Comparison of ENCODE assay signal across 9 cellular contexts in the genomic region with DNA sequence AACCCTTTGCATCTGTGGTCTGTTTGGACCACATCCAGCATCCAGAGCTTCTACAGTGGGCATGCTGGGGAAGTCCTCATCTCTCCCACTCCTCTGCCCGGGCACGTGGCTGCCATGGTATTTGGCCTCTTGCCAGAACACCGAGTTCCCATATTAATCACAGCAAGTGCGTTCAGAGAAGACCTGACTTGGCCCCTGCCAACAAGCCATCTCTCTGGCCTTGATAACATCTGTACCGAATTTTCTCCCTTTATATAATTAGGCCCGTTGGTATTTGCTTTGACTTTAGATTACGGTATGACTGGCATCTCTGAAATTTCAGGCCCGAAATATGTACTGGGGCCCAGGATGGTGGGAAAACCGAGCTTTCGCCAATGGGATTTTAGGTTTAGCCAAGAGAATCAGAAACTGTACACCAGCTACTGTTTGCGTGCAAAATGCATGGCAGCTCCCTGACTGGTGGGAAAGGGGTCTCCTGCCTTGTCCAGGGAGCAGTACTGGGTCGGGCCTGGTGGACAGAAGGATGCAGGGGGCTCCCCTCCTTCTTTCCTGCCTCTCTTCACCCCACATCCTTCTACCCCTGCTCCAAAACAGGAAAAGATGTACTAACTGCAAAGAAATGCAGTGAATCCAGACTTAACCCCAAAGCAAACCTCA.
DNase-seq lines count a peak whose midpoint lies in the region; ATAC-seq, FAIRE-seq and TF ChIP-seq lines count a peak whose summit lies in the region.
"Had no signal": no experiment of that assay in that cellular context is flagged by ENCODE, and none has a peak within 500 bp of the region (broad histone marks: within the 10 kb centered on the region; RNA-seq: fewer than 3 reads in every experiment).

No MANE protein-coding gene starts in this region.

- H3K4me3 ChIP-seq in fibroblast of villous mesenchyme (ENCODE audit: low read depth, low read length), result no peak overlapping the region
- H3K4me3 ChIP-seq: A549 had no signal

- no peak for TF ChIP-seq POLR2A in GM12892 (IDR thresholded peaks at IDR 0.05; ENCODE audit: low read depth, low read length)

- ATAC-seq in SK-N-SH treated with all-trans-retinoic acid at 6 μM for 48 hours (peak; percentile 80), HG02970 (IDR thresholded peaks at IDR 0.05; ENCODE audit: low FRiP score, unreplicated experiment) (no peak)

- TF ChIP-seq CTCF in fibroblast of villous mesenchyme (IDR thresholded peaks at IDR 0.05; ENCODE audit: insufficient read depth, low read depth, low read length), result no peak

- DNase-seq in NCI-H2171 treated with DMSO at 0.1 percent for 48 hours (lab: John Stamatoyannopoulos, UW), result peak; percentile 56
- DNase-seq in NCI-H2171 (lab: John Stamatoyannopoulos, UW), result no peak
- peak; percentile 83 for DNase-seq in fibroblast of villous mesenchyme (ENCODE audit: low read depth)
- DNase-seq in stimulated activated CD4-positive, alpha-beta T cell treated with anti-CD3 and anti-CD28 coated beads, Interleukin-4, amount 100 ng/mL, for 24 hours, result peak; percentile 49
- no peak for DNase-seq in NOMO-1 treated with dmso at 0.1 percent for 144 hours (lab: John Stamatoyannopoulos, UW; ENCODE audit: unreplicated experiment)
- no peak for DNase-seq in GM12892 (ENCODE audit: insufficient read length)

- no peak for FAIRE-seq in GM12892 (lab: Jason Lieb, UNC)
- FAIRE-seq: A549 had no signal

TF ChIP-seq in SK-N-SH treated with all-trans-retinoic acid at 6 μM for 48 hours, 23 proteins besides CTCF, POLR2A, EP300 and RAD21:
- TF ChIP-seq ZNF565 (CRISPR knock-in tag; conservative IDR thresholded peaks at IDR 0.05; ENCODE audit: low read depth), result no peak
- TF ChIP-seq ESRRG (CRISPR knock-in tag; IDR thresholded peaks at IDR 0.05), result 0 out of 2 replicates have a peak, but pooled peaks have one; percentile 67
- TF ChIP-seq CSDC2 (CRISPR knock-in tag; IDR thresholded peaks at IDR 0.05), result peak; percentile 94
- TF ChIP-seq SNAI2 (CRISPR knock-in tag; IDR thresholded peaks at IDR 0.05), result peak; percentile 92
- no peak for TF ChIP-seq ZFP30 (CRISPR knock-in tag; IDR thresholded peaks at IDR 0.05)
- TF ChIP-seq, protein P1, sequence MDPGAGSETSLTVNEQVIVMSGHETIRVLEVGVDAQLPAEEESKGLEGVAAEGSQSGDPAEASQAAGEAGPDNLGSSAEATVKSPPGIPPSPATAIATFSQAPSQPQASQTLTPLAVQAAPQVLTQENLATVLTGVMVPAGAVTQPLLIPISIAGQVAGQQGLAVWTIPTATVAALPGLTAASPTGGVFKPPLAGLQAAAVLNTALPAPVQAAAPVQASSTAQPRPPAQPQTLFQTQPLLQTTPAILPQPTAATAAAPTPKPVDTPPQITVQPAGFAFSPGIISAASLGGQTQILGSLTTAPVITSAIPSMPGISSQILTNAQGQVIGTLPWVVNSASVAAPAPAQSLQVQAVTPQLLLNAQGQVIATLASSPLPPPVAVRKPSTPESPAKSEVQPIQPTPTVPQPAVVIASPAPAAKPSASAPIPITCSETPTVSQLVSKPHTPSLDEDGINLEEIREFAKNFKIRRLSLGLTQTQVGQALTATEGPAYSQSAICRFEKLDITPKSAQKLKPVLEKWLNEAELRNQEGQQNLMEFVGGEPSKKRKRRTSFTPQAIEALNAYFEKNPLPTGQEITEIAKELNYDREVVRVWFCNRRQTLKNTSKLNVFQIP (CRISPR knock-in tag; IDR thresholded peaks at IDR 0.05; ENCODE audit: borderline replicate concordance, low read depth), result peak; percentile 76; the same call in 1 of the 2 replicates
- TF ChIP-seq ZNF8 (CRISPR knock-in tag; IDR thresholded peaks at IDR 0.05), result peak; percentile 60; the same call in 1 of the 2 replicates
- TF ChIP-seq, protein P2, sequence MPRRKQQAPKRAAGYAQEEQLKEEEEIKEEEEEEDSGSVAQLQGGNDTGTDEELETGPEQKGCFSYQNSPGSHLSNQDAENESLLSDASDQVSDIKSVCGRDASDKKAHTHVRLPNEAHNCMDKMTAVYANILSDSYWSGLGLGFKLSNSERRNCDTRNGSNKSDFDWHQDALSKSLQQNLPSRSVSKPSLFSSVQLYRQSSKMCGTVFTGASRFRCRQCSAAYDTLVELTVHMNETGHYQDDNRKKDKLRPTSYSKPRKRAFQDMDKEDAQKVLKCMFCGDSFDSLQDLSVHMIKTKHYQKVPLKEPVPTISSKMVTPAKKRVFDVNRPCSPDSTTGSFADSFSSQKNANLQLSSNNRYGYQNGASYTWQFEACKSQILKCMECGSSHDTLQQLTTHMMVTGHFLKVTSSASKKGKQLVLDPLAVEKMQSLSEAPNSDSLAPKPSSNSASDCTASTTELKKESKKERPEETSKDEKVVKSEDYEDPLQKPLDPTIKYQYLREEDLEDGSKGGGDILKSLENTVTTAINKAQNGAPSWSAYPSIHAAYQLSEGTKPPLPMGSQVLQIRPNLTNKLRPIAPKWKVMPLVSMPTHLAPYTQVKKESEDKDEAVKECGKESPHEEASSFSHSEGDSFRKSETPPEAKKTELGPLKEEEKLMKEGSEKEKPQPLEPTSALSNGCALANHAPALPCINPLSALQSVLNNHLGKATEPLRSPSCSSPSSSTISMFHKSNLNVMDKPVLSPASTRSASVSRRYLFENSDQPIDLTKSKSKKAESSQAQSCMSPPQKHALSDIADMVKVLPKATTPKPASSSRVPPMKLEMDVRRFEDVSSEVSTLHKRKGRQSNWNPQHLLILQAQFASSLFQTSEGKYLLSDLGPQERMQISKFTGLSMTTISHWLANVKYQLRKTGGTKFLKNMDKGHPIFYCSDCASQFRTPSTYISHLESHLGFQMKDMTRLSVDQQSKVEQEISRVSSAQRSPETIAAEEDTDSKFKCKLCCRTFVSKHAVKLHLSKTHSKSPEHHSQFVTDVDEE (CRISPR knock-in tag; IDR thresholded peaks at IDR 0.05), result peak; percentile 75; the same call in 1 of the 2 replicates
- no peak for TF ChIP-seq OSR1 (CRISPR knock-in tag; IDR thresholded peaks at IDR 0.05)
- TF ChIP-seq ZNF70 (CRISPR knock-in tag; IDR thresholded peaks at IDR 0.05), result no peak
- no peak for TF ChIP-seq GLIS3 (CRISPR knock-in tag; IDR thresholded peaks at IDR 0.05)
- TF ChIP-seq TCF4 (CRISPR knock-in tag; IDR thresholded peaks at IDR 0.05; ENCODE audit: borderline replicate concordance), result 0 out of 2 replicates have a peak, but pooled peaks have one; percentile 32
- TF ChIP-seq, protein P3, sequence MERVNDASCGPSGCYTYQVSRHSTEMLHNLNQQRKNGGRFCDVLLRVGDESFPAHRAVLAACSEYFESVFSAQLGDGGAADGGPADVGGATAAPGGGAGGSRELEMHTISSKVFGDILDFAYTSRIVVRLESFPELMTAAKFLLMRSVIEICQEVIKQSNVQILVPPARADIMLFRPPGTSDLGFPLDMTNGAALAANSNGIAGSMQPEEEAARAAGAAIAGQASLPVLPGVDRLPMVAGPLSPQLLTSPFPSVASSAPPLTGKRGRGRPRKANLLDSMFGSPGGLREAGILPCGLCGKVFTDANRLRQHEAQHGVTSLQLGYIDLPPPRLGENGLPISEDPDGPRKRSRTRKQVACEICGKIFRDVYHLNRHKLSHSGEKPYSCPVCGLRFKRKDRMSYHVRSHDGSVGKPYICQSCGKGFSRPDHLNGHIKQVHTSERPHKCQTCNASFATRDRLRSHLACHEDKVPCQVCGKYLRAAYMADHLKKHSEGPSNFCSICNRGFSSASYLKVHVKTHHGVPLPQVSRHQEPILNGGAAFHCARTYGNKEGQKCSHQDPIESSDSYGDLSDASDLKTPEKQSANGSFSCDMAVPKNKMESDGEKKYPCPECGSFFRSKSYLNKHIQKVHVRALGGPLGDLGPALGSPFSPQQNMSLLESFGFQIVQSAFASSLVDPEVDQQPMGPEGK (CRISPR knock-in tag; IDR thresholded peaks at IDR 0.05; ENCODE audit: borderline replicate concordance), result 0 out of 2 replicates have a peak, but pooled peaks have one; percentile 41
- TF ChIP-seq ZFP3 (CRISPR knock-in tag; IDR thresholded peaks at IDR 0.05), result peak; percentile 90
- TF ChIP-seq BACH2 (CRISPR knock-in tag; IDR thresholded peaks at IDR 0.05; ENCODE audit: borderline replicate concordance), result no peak
- no peak for TF ChIP-seq PPARA (CRISPR knock-in tag; IDR thresholded peaks at IDR 0.05; ENCODE audit: borderline replicate concordance)
- TF ChIP-seq, protein P4, sequence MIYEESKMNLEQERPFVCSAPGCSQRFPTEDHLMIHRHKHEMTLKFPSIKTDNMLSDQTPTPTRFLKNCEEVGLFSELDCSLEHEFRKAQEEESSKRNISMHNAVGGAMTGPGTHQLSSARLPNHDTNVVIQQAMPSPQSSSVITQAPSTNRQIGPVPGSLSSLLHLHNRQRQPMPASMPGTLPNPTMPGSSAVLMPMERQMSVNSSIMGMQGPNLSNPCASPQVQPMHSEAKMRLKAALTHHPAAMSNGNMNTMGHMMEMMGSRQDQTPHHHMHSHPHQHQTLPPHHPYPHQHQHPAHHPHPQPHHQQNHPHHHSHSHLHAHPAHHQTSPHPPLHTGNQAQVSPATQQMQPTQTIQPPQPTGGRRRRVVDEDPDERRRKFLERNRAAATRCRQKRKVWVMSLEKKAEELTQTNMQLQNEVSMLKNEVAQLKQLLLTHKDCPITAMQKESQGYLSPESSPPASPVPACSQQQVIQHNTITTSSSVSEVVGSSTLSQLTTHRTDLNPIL (CRISPR knock-in tag; IDR thresholded peaks at IDR 0.05; ENCODE audit: low read depth), result peak; percentile 85
- TF ChIP-seq, protein P5, sequence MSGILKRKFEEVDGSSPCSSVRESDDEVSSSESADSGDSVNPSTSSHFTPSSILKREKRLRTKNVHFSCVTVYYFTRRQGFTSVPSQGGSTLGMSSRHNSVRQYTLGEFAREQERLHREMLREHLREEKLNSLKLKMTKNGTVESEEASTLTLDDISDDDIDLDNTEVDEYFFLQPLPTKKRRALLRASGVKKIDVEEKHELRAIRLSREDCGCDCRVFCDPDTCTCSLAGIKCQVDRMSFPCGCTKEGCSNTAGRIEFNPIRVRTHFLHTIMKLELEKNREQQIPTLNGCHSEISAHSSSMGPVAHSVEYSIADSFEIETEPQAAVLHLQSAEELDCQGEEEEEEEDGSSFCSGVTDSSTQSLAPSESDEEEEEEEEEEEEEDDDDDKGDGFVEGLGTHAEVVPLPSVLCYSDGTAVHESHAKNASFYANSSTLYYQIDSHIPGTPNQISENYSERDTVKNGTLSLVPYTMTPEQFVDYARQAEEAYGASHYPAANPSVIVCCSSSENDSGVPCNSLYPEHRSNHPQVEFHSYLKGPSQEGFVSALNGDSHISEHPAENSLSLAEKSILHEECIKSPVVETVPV (CRISPR knock-in tag; IDR thresholded peaks at IDR 0.05), result peak; percentile 65; the same call in 1 of the 2 replicates
- TF ChIP-seq ZC3H10 (CRISPR knock-in tag; IDR thresholded peaks at IDR 0.05), result peak; percentile 80
- peak; percentile 96 for TF ChIP-seq ISL1 (CRISPR knock-in tag; IDR thresholded peaks at IDR 0.05)

Comparison
In these comparisons a context has a peak if more than half of its experiments do, and no peak if none do; other contexts are left out.
1. DNase-seq: peak in NCI-H2171 treated with DMSO at 0.1 percent for 48 hours (single experiment), fibroblast of villous mesenchyme (single experiment) and stimulated activated CD4-positive, alpha-beta T cell treated with anti-CD3 and anti-CD28 coated beads, Interleukin-4, amount 100 ng/mL, for 24 hours (single experiment); none in NCI-H2171 (single experiment), NOMO-1 treated with dmso at 0.1 percent for 144 hours (single experiment) and GM12892 (single experiment).